Comparison of ENCODE assay signal across 1 cellular context in the genomic region with DNA sequence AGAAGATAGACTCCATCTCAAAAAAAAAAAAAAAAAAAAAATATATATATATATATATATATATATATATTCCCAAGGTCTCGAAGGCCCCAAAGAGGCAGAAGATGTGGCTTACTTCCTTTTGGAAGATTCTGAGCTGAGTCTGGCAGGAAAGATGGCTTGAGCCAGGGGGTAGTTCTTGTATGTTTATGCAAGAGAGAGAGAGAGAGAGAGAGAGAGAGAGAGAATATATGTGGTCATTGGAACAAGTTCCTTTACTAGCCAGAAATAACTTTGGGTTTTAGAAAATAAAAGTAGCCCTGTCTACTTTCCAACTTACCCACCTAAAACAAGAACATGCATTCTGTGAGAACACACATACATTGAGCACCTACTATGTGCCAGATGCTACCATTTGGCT.
TF ChIP-seq lines count a peak whose summit lies in the region.

No MANE protein-coding gene starts in this region.

TF ChIP-seq in GM23338, 12 proteins besides CTCF, POLR2A, EP300 and RAD21 (continued from another document):
- TF ChIP-seq POLR2AphosphoS5 (IDR thresholded peaks at IDR 0.05; ENCODE audit: low read depth) (no peak), ZNF114 (CRISPR knock-in tag; IDR thresholded peaks at IDR 0.05) (no peak), JUNB (IDR thresholded peaks at IDR 0.05; ENCODE audit: unreplicated experiment) (no peak), CREB1 (CRISPR knock-in tag; IDR thresholded peaks at IDR 0.05; ENCODE audit: low read depth) (no peak), ZNF331 (CRISPR knock-in tag; IDR thresholded peaks at IDR 0.05; ENCODE audit: low read depth) (no peak), EZH2 (IDR thresholded peaks at IDR 0.05; ENCODE audit: low read depth, unreplicated experiment) (no peak), EZH2phosphoT487 (IDR thresholded peaks at IDR 0.05; ENCODE audit: unreplicated experiment) (no peak)
- TF ChIP-seq, protein P1, sequence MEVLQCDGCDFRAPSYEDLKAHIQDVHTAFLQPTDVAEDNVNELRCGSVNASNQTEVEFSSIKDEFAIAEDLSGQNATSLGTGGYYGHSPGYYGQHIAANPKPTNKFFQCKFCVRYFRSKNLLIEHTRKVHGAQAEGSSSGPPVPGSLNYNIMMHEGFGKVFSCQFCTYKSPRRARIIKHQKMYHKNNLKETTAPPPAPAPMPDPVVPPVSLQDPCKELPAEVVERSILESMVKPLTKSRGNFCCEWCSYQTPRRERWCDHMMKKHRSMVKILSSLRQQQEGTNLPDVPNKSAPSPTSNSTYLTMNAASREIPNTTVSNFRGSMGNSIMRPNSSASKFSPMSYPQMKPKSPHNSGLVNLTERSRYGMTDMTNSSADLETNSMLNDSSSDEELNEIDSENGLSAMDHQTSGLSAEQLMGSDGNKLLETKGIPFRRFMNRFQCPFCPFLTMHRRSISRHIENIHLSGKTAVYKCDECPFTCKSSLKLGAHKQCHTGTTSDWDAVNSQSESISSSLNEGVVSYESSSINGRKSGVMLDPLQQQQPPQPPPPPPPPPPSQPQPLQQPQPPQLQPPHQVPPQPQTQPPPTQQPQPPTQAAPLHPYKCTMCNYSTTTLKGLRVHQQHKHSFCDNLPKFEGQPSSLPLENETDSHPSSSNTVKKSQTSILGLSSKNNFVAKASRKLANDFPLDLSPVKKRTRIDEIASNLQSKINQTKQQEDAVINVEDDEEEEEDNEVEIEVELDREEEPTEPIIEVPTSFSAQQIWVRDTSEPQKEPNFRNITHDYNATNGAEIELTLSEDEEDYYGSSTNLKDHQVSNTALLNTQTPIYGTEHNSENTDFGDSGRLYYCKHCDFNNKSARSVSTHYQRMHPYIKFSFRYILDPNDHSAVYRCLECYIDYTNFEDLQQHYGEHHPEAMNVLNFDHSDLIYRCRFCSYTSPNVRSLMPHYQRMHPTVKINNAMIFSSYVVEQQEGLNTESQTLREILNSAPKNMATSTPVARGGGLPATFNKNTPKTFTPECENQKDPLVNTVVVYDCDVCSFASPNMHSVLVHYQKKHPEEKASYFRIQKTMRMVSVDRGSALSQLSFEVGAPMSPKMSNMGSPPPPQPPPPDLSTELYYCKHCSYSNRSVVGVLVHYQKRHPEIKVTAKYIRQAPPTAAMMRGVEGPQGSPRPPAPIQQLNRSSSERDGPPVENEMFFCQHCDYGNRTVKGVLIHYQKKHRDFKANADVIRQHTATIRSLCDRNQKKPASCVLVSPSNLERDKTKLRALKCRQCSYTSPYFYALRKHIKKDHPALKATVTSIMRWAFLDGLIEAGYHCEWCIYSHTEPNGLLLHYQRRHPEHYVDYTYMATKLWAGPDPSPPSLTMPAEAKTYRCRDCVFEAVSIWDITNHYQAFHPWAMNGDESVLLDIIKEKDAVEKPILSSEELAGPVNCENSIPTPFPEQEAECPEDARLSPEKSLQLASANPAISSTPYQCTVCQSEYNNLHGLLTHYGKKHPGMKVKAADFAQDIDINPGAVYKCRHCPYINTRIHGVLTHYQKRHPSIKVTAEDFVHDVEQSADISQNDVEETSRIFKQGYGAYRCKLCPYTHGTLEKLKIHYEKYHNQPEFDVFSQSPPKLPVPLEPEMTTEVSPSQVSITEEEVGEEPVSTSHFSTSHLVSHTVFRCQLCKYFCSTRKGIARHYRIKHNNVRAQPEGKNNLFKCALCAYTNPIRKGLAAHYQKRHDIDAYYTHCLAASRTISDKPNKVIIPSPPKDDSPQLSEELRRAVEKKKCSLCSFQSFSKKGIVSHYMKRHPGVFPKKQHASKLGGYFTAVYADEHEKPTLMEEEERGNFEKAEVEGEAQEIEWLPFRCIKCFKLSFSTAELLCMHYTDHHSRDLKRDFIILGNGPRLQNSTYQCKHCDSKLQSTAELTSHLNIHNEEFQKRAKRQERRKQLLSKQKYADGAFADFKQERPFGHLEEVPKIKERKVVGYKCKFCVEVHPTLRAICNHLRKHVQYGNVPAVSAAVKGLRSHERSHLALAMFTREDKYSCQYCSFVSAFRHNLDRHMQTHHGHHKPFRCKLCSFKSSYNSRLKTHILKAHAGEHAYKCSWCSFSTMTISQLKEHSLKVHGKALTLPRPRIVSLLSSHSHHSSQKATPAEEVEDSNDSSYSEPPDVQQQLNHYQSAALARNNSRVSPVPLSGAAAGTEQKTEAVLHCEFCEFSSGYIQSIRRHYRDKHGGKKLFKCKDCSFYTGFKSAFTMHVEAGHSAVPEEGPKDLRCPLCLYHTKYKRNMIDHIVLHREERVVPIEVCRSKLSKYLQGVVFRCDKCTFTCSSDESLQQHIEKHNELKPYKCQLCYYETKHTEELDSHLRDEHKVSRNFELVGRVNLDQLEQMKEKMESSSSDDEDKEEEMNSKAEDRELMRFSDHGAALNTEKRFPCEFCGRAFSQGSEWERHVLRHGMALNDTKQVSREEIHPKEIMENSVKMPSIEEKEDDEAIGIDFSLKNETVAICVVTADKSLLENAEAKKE (CRISPR knock-in tag; IDR thresholded peaks at IDR 0.05), result no peak
TF ChIP-seq in GM23338: peak in this region for 0.
